10 cellular contexts compared by ENCODE assay signal in the genomic region with DNA sequence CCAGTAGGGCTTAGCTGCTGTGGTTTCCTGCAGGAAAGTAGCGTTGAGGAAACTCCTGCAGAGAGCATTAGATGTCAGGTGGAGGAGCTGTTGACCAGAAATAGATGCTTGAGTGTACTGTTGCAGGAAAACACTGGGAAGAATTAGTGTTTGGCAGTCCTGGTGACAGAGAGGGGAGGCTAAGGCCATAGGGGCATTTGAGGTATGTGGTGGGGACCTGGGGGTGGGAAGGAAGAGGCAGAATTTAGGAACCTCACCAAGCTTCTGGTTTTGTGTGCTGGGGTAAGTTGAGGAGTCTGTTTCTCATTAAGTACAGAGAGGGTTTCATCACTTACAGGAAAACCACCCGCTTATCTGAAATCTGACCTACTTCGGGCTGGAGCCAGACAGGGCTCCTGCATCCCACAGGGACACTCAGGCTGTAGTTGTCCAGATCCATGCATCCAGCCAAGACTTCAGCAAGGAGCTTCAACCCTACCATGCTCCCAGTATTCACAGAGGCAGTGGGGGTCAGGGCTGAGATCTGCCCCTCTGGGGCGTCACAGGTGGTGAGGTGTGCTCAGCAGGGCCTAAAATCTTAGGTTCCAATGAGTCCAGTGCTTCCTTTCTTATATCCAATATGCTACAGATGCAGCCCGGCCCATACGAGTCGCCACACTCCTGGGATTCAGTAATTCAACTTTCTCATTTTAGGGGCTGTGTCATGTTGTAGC. TPM values are rescaled to one million over a fixed set of nuclear protein-coding genes. Genes with fewer than 3 reads are reported as not detected.
A peak's percentile ranks its signal among the peaks of the same experiment; 100 is the strongest.
DNase-seq lines count a peak whose midpoint lies in the region; ATAC-seq, FAIRE-seq and TF ChIP-seq lines count a peak whose summit lies in the region.
"Had no signal": no experiment of that assay in that cellular context is flagged by ENCODE, and none has a peak within 500 bp of the region (broad histone marks: within the 10 kb centered on the region; RNA-seq: fewer than 3 reads in every experiment).

No MANE protein-coding gene starts in this region.

- H3K9me3 Mint-ChIP-seq in activated CD4-positive, alpha-beta memory T cell treated with anti-CD3 and anti-CD28 coated beads, Interleukin-2, amount 10 ng/mL, durations not matched to agents 7 days and 5 days = no peaks in the 10 kb centered on the region

- H3K4me1 ChIP-seq in ACC112 (ENCODE audit: control insufficient read depth, insufficient read depth, low read length, unreplicated experiment) (peaks cover 30% of the 10 kb centered on the region), gastroesophageal sphincter (peaks cover 0 to 35% (median 16%) of the 10 kb centered on the region in 3 donors)

- TF ChIP-seq POLR2A in gastroesophageal sphincter (IDR thresholded peaks at IDR 0.05) = no peak

- H3K9me3 ChIP-seq in gastroesophageal sphincter = no peaks in the 10 kb centered on the region

- peaks cover 12% of the 10 kb centered on the region; the same call in 1 of the 2 replicates for H3K36me3 ChIP-seq in ACC112 (ENCODE audit: insufficient read depth, low read length)
- peaks cover 4 to 63% of the 10 kb centered on the region in 2 donors for H3K36me3 ChIP-seq in gastroesophageal sphincter

- H2AFZ ChIP-seq in ACC112 (ENCODE audit: low read length, unreplicated experiment) = no peak overlapping the region

- peak overlapping the region; percentile 38 for H3K27ac ChIP-seq in ACC112 (ENCODE audit: low read depth, low read length)
- no peak overlapping the region for H3K27ac ChIP-seq in gastroesophageal sphincter

- no peak for TF ChIP-seq EP300 in gastroesophageal sphincter (IDR thresholded peaks at IDR 0.05)

- H3K4me3 Mint-ChIP-seq in activated CD4-positive, alpha-beta memory T cell treated with anti-CD3 and anti-CD28 coated beads, Interleukin-2, amount 10 ng/mL, durations not matched to agents 7 days and 5 days = no peak overlapping the region

- peak; percentile 69 for ATAC-seq in gastroesophageal sphincter
- no peak for ATAC-seq in HG03520 (IDR thresholded peaks at IDR 0.05; ENCODE audit: unreplicated experiment)

- H3K4me3 ChIP-seq in ACC112 (ENCODE audit: low read depth, low read length) = no peak overlapping the region
- no peak overlapping the region for H3K4me3 ChIP-seq in gastroesophageal sphincter

- TF ChIP-seq CTCF in gastroesophageal sphincter (IDR thresholded peaks at IDR 0.05) = no peak

- WGBS in gastroesophageal sphincter (ENCODE audit: low coverage in 1 of 2), 2 donors = 57 to 59% methylated on average over 1 to 7 of the region's 7 CpGs

- no peak for DNase-seq in activated CD4-positive, alpha-beta memory T cell treated with anti-CD3 and anti-CD28 coated beads, Interleukin-2, amount 10 ng/mL, durations not matched to agents 7 days and 5 days
- DNase-seq in NCI-H187 treated with DMSO at 0.1 percent for 48 hours (lab: John Stamatoyannopoulos, UW) (no peak), NCI-H2081 treated with DMSO at 0.1 percent for 48 hours (lab: John Stamatoyannopoulos, UW) (no peak), kidney glomerular epithelial cell (lab: John Stamatoyannopoulos, UW) (no peak)
- DNase-seq: NCI-H2227 treated with DMSO at 0.1 percent for 48 hours had no signal

- peaks cover 59% of the 10 kb centered on the region for H3K4me1 Mint-ChIP-seq in activated CD4-positive, alpha-beta memory T cell treated with anti-CD3 and anti-CD28 coated beads, Interleukin-2, amount 10 ng/mL, durations not matched to agents 7 days and 5 days

- H3K27me3 Mint-ChIP-seq in activated CD4-positive, alpha-beta memory T cell treated with anti-CD3 and anti-CD28 coated beads, Interleukin-2, amount 10 ng/mL, durations not matched to agents 7 days and 5 days = no peaks in the 10 kb centered on the region

- FAIRE-seq in G401.6 (lab: Jason Lieb, UNC) = peak; percentile 92

- H3K27me3 ChIP-seq in ACC112 (ENCODE audit: insufficient read depth, low read length) (no peaks in the 10 kb centered on the region), gastroesophageal sphincter (no peaks in the 10 kb centered on the region)

- H3K27ac Mint-ChIP-seq in activated CD4-positive, alpha-beta memory T cell treated with anti-CD3 and anti-CD28 coated beads, Interleukin-2, amount 10 ng/mL, durations not matched to agents 7 days and 5 days = peak overlapping the region; percentile 83

- POLR2A ChIA-PET in activated CD4-positive, alpha-beta memory T cell treated with anti-CD3 and anti-CD28 coated beads, Interleukin-2, amount 10 ng/mL, durations not matched to agents 7 days and 5 days (lab: Charles Lee) = interaction anchor here (0.7 to 9.7 kb wide), 21 partner anchors 9 to 112 kb away, joined by 3 to 126 read pairs (median 4); a partner anchor contains a TSS

- CTCF ChIA-PET in activated CD4-positive, alpha-beta memory T cell treated with anti-CD3 and anti-CD28 coated beads, Interleukin-2, amount 10 ng/mL, durations not matched to agents 7 days and 5 days (lab: Charles Lee) = interaction anchor here (0.8 to 13.6 kb wide), 10 partner anchors 11 to 126 kb away, joined by 3 to 238 read pairs (median 4); a partner anchor contains a TSS

- no peaks in the 10 kb centered on the region for H3K79me2 ChIP-seq in ACC112 (ENCODE audit: control insufficient read depth, insufficient read depth, low read length, unreplicated experiment)

- H3K36me3 Mint-ChIP-seq in activated CD4-positive, alpha-beta memory T cell treated with anti-CD3 and anti-CD28 coated beads, Interleukin-2, amount 10 ng/mL, durations not matched to agents 7 days and 5 days (ENCODE audit: low read depth) = peaks cover 67% of the 10 kb centered on the region

RNA-seq across cellular contexts. Expression of a gene that starts 15.1 kb away (rescaled TPM):
- total RNA-seq in activated CD4-positive, alpha-beta memory T cell treated with anti-CD3 and anti-CD28 coated beads, Interleukin-2, amount 10 ng/mL, durations not matched to agents 7 days and 5 days = 100 to 1,000 TPM; 192 to 193 TPM
- total RNA-seq in gastroesophageal sphincter = under 1 TPM in 1 of 4 donors, not detected in 3; 0.94 TPM

RNA-seq across cellular contexts. Expression of a gene that starts 34.2 kb away (rescaled TPM):
- total RNA-seq in activated CD4-positive, alpha-beta memory T cell treated with anti-CD3 and anti-CD28 coated beads, Interleukin-2, amount 10 ng/mL, durations not matched to agents 7 days and 5 days = 10 to 100 TPM; 61.6 to 74.1 TPM
- 10 to 100 TPM; 33.4 to 41.0 (median 33.9) TPM for total RNA-seq in gastroesophageal sphincter

RNA-seq across cellular contexts. Expression of a gene that starts 50.1 kb away (rescaled TPM):
- 100 to 1,000 TPM; 222 to 229 TPM for total RNA-seq in activated CD4-positive, alpha-beta memory T cell treated with anti-CD3 and anti-CD28 coated beads, Interleukin-2, amount 10 ng/mL, durations not matched to agents 7 days and 5 days
- 100 to 1,000 TPM; 138 to 237 (median 186) TPM for total RNA-seq in gastroesophageal sphincter

RNA-seq across cellular contexts. Expression of a gene that starts 57.4 kb away (rescaled TPM):
- total RNA-seq in activated CD4-positive, alpha-beta memory T cell treated with anti-CD3 and anti-CD28 coated beads, Interleukin-2, amount 10 ng/mL, durations not matched to agents 7 days and 5 days = under 1 TPM; 0.08 to 0.13 TPM
- total RNA-seq in gastroesophageal sphincter = under 1 TPM in 1 of 4 donors, not detected in 3; under 0.01 TPM
- total RNA-seq: activated CD8-positive, alpha-beta memory T cell treated with anti-CD3 and anti-CD28 coated beads for 36 hours had no signal

RNA-seq across cellular contexts. Expression of a gene that starts 59.1 kb away (rescaled TPM):
- 1 to 10 TPM; 1.6 to 1.8 TPM for total RNA-seq in activated CD4-positive, alpha-beta memory T cell treated with anti-CD3 and anti-CD28 coated beads, Interleukin-2, amount 10 ng/mL, durations not matched to agents 7 days and 5 days
- 1 to 10 TPM in 2 of 4 donors, under 1 TPM in 2; 0.23 to 4.4 (median 0.72) TPM for total RNA-seq in gastroesophageal sphincter

Comparison
In these comparisons a context has a peak if more than half of its experiments do, and no peak if none do; other contexts are left out.
1. RNA of a gene that starts 15.1 kb away (total RNA-seq): 192 to 193 TPM in activated CD4-positive, alpha-beta memory T cell treated with anti-CD3 and anti-CD28 coated beads, Interleukin-2, amount 10 ng/mL, durations not matched to agents 7 days and 5 days; 0.94 TPM in gastroesophageal sphincter; every median in the first group is over 10 times any median in the second.